In the genomic region with DNA sequence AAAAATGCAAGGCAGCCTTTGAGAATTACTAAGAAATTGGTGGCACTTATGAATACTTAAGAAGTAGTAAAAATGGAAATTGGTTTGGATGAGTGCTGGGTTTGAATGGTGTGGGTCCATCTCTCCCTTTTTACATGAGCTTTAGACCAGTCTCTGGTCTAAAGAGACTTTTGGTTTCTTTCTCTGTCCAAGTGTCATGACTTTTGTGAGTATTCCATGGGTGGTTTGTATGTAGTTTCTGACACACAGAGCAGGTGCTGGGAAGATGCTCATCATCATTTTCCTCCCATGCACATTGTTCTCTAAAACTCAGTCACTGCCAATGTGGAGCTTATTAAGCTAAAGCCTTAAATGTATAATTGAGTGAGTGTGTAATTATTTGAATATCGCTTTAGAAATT, we compare ENCODE assay signal across 13 cellular contexts.
DNase-seq lines count a peak whose midpoint lies in the region; ATAC-seq lines count a peak whose summit lies in the region.
"Had no signal": no experiment of that assay in that cellular context is flagged by ENCODE, and none has a peak within 500 bp of the region (broad histone marks: within the 10 kb centered on the region; RNA-seq: fewer than 3 reads in every experiment).

No MANE protein-coding gene starts in this region.

- no peaks in the 10 kb centered on the region for H3K9me3 ChIP-seq in right cardiac atrium (ENCODE audit: control insufficient read depth, low read length)
- H3K9me3 ChIP-seq: psoas muscle, vagina had no signal

- peaks cover 21% of the 10 kb centered on the region for H3K36me3 Mint-ChIP-seq in effector memory CD8-positive, alpha-beta T cell (ENCODE audit: insufficient read depth)

- no peaks in the 10 kb centered on the region for H3K27me3 ChIP-seq in right cardiac atrium (ENCODE audit: control insufficient read depth, insufficient read depth)
- H3K27me3 ChIP-seq: vagina had no signal

- H3K27ac ChIP-seq in right cardiac atrium (ENCODE audit: low read length), result no peak overlapping the region
- H3K27ac ChIP-seq: psoas muscle, vagina had no signal

- no peaks in the 10 kb centered on the region for H3K27me3 Mint-ChIP-seq in effector memory CD8-positive, alpha-beta T cell

- H3K9me3 Mint-ChIP-seq in effector memory CD8-positive, alpha-beta T cell, result no peaks in the 10 kb centered on the region

- no peak for DNase-seq in effector memory CD8-positive, alpha-beta T cell
- DNase-seq in NCI-H2107 (lab: John Stamatoyannopoulos, UW) (no peak), EL (no peak), right cardiac atrium (no peak)
- DNase-seq: activated CD4-positive, alpha-beta T cell treated with anti-CD3 and anti-CD28 coated beads for 1 hour; left ventricle myocardium superior; NCI-H1436 treated with DMSO at 0.1 percent for 48 hours; psoas muscle had no signal

- intact Hi-C loops in right cardiac atrium (cut with DNase I), result no loop called here

- WGBS in right cardiac atrium, result 93% methylated on average over 1 of the region's 1 CpG

- no peaks in the 10 kb centered on the region for H3K4me1 ChIP-seq in right cardiac atrium (ENCODE audit: control insufficient read depth, insufficient read depth, low read length)
- H3K4me1 ChIP-seq: psoas muscle, vagina had no signal

- H3K27ac Mint-ChIP-seq in effector memory CD8-positive, alpha-beta T cell, result peak overlapping the region; percentile 87 to 89

- no peak overlapping the region for H3K4me3 ChIP-seq in right cardiac atrium (ENCODE audit: low read length)
- H3K4me3 ChIP-seq: psoas muscle, vagina had no signal

- peak overlapping the region; percentile 56 to 62 for H3K4me3 Mint-ChIP-seq in effector memory CD8-positive, alpha-beta T cell

- ATAC-seq in GM18861 (IDR thresholded peaks at IDR 0.05; ENCODE audit: unreplicated experiment) (peak; percentile 14), GM21423 (IDR thresholded peaks at IDR 0.05; ENCODE audit: unreplicated experiment) (peak; percentile 9), HG03342 (IDR thresholded peaks at IDR 0.05; ENCODE audit: unreplicated experiment) (peak; percentile 35), HG02970 (IDR thresholded peaks at IDR 0.05; ENCODE audit: low FRiP score, unreplicated experiment) (no peak), right cardiac atrium (no peak)
- ATAC-seq in effector memory CD8-positive, alpha-beta T cell (replicated peaks), result no peak
- ATAC-seq: left ventricle myocardium superior, psoas muscle had no signal

- H3K4me1 Mint-ChIP-seq in effector memory CD8-positive, alpha-beta T cell (ENCODE audit: low read depth in 2 of 2), result peaks cover 38 to 67% of the 10 kb centered on the region in 2 donors

Comparison
In these comparisons a context has a peak if more than half of its experiments do, and no peak if none do; other contexts are left out.
1. ATAC-seq: peak in GM18861 (single experiment), GM21423 (single experiment) and HG03342 (single experiment); none in effector memory CD8-positive, alpha-beta T cell (single experiment), HG02970 (single experiment) and right cardiac atrium (0 of 2).